In the genomic region with DNA sequence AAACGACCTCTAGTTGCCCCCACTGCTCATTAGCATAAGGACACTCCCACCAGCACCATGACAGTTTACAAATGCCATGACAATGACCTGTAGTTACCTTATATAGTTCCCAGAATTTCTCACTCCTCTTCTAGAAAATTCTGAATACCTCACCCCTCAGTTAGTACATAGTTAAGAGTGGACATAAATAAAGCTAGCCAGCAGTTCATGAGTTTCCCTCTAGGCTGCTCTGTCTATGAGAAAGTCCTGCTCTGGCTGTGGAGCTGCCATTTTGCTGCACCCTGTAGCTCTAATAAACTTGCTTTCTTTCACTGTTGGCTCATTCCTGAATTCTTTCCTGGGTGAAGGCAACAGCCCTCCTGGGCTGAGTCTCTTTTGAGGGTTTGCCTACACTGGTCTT, we compare ENCODE assay signal across 1 cellular context.
TF ChIP-seq lines count a peak whose summit lies in the region.

No MANE protein-coding gene starts in this region.

TF ChIP-seq in K562, 482 proteins besides CTCF, POLR2A, EP300 and RAD21 (continued from another document):
- TF ChIP-seq ZNF140 (CRISPR knock-in tag; IDR thresholded peaks at IDR 0.05) (no peak), RFX1 (IDR thresholded peaks at IDR 0.05) (peak; percentile 55; the same call in 1 of the 2 replicates), KDM5B (IDR thresholded peaks at IDR 0.05; ENCODE audit: insufficient replicate concordance, low read depth, low read length) (no peak), ZNF217 (CRISPR knock-in tag; IDR thresholded peaks at IDR 0.05) (no peak), FOXK2 (conservative IDR thresholded peaks at IDR 0.05 in 1 of 2, IDR thresholded peaks at IDR 0.05 in 1 of 2; ENCODE audit: low read depth in 2 of 2) (no peak), ARHGAP35 (IDR thresholded peaks at IDR 0.05; ENCODE audit: partially characterized antibody) (no peak), SMARCB1 (IDR thresholded peaks at IDR 0.05; ENCODE audit: insufficient read length, low read depth) (no peak), SP2 (IDR thresholded peaks at IDR 0.05; ENCODE audit: extremely low read depth, low read depth, low read length, poor library complexity, severe bottlenecking) (no peak), RBFOX2 (IDR thresholded peaks at IDR 0.05; ENCODE audit: low read depth, low read length) (no peak), FUS (optimal IDR thresholded peaks at IDR 0.05; ENCODE audit: low read depth, low read length) (no peak)
- TF ChIP-seq, protein P1, sequence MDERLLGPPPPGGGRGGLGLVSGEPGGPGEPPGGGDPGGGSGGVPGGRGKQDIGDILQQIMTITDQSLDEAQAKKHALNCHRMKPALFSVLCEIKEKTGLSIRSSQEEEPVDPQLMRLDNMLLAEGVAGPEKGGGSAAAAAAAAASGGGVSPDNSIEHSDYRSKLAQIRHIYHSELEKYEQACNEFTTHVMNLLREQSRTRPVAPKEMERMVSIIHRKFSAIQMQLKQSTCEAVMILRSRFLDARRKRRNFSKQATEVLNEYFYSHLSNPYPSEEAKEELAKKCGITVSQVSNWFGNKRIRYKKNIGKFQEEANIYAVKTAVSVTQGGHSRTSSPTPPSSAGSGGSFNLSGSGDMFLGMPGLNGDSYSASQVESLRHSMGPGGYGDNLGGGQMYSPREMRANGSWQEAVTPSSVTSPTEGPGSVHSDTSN (CRISPR knock-in tag; IDR thresholded peaks at IDR 0.05; ENCODE audit: low read depth) = no peak
- TF ChIP-seq, protein P1 (tag; conservative IDR thresholded peaks at IDR 0.05; ENCODE audit: low read depth) = peak; percentile 34; the same call in 1 of the 2 replicates
- TF ChIP-seq, protein P2, sequence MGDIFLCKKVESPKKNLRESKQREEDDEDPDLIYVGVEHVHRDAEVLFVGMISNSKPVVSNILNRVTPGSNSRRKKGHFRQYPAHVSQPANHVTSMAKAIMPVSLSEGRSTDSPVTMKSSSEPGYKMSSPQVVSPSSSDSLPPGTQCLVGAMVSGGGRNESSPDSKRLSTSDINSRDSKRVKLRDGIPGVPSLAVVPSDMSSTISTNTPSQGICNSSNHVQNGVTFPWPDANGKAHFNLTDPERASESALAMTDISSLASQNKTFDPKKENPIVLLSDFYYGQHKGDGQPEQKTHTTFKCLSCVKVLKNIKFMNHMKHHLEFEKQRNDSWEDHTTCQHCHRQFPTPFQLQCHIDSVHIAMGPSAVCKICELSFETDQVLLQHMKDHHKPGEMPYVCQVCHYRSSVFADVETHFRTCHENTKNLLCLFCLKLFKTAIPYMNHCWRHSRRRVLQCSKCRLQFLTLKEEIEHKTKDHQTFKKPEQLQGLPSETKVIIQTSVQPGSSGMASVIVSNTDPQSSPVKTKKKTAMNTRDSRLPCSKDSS (IDR thresholded peaks at IDR 0.05; ENCODE audit: low read depth, partially characterized antibody) = no peak
- TF ChIP-seq, protein P3, sequence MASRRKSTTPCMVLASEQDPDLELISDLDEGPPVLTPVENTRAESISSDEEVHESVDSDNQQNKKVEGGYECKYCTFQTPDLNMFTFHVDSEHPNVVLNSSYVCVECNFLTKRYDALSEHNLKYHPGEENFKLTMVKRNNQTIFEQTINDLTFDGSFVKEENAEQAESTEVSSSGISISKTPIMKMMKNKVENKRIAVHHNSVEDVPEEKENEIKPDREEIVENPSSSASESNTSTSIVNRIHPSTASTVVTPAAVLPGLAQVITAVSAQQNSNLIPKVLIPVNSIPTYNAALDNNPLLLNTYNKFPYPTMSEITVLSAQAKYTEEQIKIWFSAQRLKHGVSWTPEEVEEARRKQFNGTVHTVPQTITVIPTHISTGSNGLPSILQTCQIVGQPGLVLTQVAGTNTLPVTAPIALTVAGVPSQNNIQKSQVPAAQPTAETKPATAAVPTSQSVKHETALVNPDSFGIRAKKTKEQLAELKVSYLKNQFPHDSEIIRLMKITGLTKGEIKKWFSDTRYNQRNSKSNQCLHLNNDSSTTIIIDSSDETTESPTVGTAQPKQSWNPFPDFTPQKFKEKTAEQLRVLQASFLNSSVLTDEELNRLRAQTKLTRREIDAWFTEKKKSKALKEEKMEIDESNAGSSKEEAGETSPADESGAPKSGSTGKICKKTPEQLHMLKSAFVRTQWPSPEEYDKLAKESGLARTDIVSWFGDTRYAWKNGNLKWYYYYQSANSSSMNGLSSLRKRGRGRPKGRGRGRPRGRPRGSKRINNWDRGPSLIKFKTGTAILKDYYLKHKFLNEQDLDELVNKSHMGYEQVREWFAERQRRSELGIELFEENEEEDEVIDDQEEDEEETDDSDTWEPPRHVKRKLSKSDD (conservative IDR thresholded peaks at IDR 0.05; ENCODE audit: low read length) = no peak
